In the genomic region with DNA sequence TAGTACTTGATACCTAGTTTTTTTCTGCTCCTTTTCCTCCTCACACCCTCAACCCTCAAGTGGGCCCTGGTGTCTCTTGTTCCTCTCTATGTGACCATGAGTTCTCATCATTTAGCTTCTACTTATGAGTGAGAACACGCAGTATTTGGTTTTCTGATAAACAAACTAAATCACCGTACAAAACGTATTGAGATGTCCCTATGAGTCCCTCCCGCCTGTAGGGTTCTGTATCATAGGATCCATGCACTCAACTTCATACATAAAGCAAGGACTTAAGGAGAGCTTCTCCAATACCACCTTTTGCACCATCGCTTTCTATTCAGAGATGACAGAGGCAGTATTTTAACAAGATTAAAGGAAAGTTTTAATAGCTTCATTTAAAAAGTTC, we compare ENCODE assay signal across 8 cellular contexts. TPM values are rescaled to one million over a fixed set of nuclear protein-coding genes. Genes with fewer than 3 reads are reported as not detected.
DNase-seq lines count a peak whose midpoint lies in the region; ATAC-seq and TF ChIP-seq lines count a peak whose summit lies in the region.

No MANE protein-coding gene starts in this region.

- CTCF ChIA-PET in A673 (lab: Charles Lee), result no interaction called here

- H3K27me3 ChIP-seq in A673 (replicated peaks; ENCODE audit: insufficient read depth, low read depth, low read length, poor library complexity), result peaks cover 5% of the 10 kb centered on the region
- H3K27me3 ChIP-seq in mononuclear cell (ENCODE audit: insufficient read depth, low read length), result no peaks in the 10 kb centered on the region

- TF ChIP-seq CTCF in A673 (conservative IDR thresholded peaks at IDR 0.05; ENCODE audit: low read depth, low read length), result no peak
- TF ChIP-seq CTCF in HFF-Myc (IDR thresholded peaks at IDR 0.05; ENCODE audit: low read depth, low read length, missing control alignments), result no peak
- no peak for TF ChIP-seq CTCF in astrocyte of the spinal cord (IDR thresholded peaks at IDR 0.05; ENCODE audit: low read depth, low read length)

- no peak for ATAC-seq in GM21825 (IDR thresholded peaks at IDR 0.05; ENCODE audit: unreplicated experiment)
- no peak for ATAC-seq in HG03139 (IDR thresholded peaks at IDR 0.05; ENCODE audit: unreplicated experiment)

- H3K4me3 ChIP-seq in A673 (ENCODE audit: low read depth, low read length, poor library complexity, severe bottlenecking) (peak overlapping the region; percentile 82), HFF-Myc (replicated peaks; ENCODE audit: low read depth, low read length) (peak overlapping the region; percentile 58), astrocyte of the spinal cord (ENCODE audit: low read depth, low read length) (peak overlapping the region; percentile 77), mononuclear cell (ENCODE audit: low read length) (peak overlapping the region; percentile 74)

- intact Hi-C loops in A673 (cut with micrococcal nuclease; ENCODE audit: unreplicated experiment), result no loop called here

- no TSS peak for BruUV-seq in A673 (replicated peaks; lab: Mats Ljungman, UMichigan)

- no peak for DNase-seq in A673 (ENCODE audit: low spot score)
- DNase-seq in HFF-Myc (ENCODE audit: extremely low read depth, low read depth), result no peak
- no peak for DNase-seq in astrocyte of the spinal cord (ENCODE audit: low read depth, low spot score)
- DNase-seq in medulla oblongata (ENCODE audit: extremely low spot score), result no peak
- no peak for DNase-seq in GF-D8 (lab: John Stamatoyannopoulos, UW)

- H3K36me3 ChIP-seq in A673 (ENCODE audit: insufficient read depth, low read length, poor library complexity, severe bottlenecking), result no peaks in the 10 kb centered on the region

- H3K27ac ChIP-seq in A673 (ENCODE audit: low read depth, low read length, poor library complexity, severe bottlenecking), result no peak overlapping the region

- POLR2A ChIA-PET in A673 (lab: Charles Lee; ENCODE audit: low non-redundant PET), result no interaction called here

- in situ Hi-C loops in astrocyte of the spinal cord (cut with HindIII; ENCODE audit: low sequenced_read_pairs), result no loop called here

- peaks cover 19% of the 10 kb centered on the region for H3K4me1 ChIP-seq in A673 (ENCODE audit: insufficient read depth, low read length, poor library complexity, severe bottlenecking)
- H3K4me1 ChIP-seq in mononuclear cell (ENCODE audit: insufficient read depth, low read length), result peaks cover 37% of the 10 kb centered on the region

- H3K9me3 ChIP-seq in A673 (ENCODE audit: low read depth, low read length, poor library complexity, severe bottlenecking) (no peaks in the 10 kb centered on the region), mononuclear cell (ENCODE audit: low read depth, low read length) (no peaks in the 10 kb centered on the region)

RNA-seq across cellular contexts. Expression of gene RAB9A, which starts 0.6 kb away (rescaled TPM):
- total RNA-seq in A673 (2021) (24.8 and 25.8 TPM in 2 replicates), mononuclear cell (41.3 TPM)

RNA-seq across cellular contexts. Expression of gene TCEANC, which starts 35.4 kb away (rescaled TPM):
- 3.1 and 3.9 TPM in 2 replicates for total RNA-seq in A673 (2021)
- total RNA-seq in mononuclear cell, result 18.5 TPM

RNA-seq across cellular contexts. Expression of gene TRAPPC2, which starts 46.0 kb away (rescaled TPM):
- 18.3 and 19.5 TPM in 2 replicates for total RNA-seq in A673 (2021)
- total RNA-seq in mononuclear cell, result 31.5 TPM

RNA-seq across cellular contexts. Expression of gene OFD1, which starts 46.2 kb away (rescaled TPM):
- total RNA-seq in A673 (2021) (25.8 and 28.6 TPM in 2 replicates), mononuclear cell (40.1 TPM)
